ENCODE assay signal across 1 cellular context in the genomic region with DNA sequence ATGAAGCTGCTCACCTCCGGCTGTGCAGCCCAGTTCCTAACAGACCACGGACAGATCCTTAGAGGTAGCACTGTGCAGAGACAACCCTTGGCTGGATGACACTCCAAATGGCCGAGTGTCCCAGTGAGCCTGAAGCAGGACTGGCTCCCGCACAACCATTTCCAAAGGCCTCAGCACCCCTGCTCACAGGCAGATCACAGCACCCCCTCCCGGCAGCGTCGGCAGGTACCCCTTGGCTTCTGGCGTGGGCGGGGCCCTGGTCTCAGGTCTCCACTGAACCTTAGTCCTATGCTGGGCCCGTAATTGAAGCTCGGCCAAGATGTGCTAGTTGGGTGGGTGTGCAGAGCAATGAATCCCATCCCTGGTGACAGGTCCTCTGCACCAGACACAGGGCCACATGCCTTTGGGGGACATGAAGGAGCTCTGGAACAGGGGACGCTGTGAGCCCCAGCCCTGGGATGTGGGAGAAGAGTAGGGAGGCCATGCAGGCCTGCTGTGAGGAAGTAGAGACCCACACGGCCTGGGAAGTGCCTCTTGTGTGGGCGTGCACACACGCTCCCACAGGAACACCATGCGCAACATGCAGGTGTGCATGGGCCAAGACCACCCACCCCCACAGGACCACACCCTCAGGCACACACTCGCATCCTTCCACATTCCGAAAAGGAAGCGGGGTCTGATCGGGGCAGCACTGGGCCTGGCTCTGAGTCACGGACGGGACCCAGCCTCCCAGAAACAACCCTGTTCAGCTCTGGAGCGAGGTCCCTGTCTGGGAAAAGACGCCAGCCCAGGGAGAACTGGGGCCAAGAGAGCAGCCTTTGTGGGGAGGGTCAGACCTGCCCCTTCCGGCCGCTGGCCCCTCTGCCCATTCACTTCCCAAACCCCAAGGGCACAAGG.
TF ChIP-seq lines count a peak whose summit lies in the region.

No MANE protein-coding gene starts in this region.

TF ChIP-seq in GM12878, 131 proteins besides CTCF, POLR2A, EP300 and RAD21 (continues in another document):
- TF ChIP-seq CBFB (IDR thresholded peaks at IDR 0.05; ENCODE audit: low read depth): no peak; the same call in 1 of the 2 replicates
- TF ChIP-seq, protein P1, sequence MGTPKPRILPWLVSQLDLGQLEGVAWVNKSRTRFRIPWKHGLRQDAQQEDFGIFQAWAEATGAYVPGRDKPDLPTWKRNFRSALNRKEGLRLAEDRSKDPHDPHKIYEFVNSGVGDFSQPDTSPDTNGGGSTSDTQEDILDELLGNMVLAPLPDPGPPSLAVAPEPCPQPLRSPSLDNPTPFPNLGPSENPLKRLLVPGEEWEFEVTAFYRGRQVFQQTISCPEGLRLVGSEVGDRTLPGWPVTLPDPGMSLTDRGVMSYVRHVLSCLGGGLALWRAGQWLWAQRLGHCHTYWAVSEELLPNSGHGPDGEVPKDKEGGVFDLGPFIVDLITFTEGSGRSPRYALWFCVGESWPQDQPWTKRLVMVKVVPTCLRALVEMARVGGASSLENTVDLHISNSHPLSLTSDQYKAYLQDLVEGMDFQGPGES (IDR thresholded peaks at IDR 0.05): no peak
- TF ChIP-seq RB1 (IDR thresholded peaks at IDR 0.05; ENCODE audit: borderline replicate concordance): no peak
- no peak for TF ChIP-seq SRF (IDR thresholded peaks at IDR 0.05; ENCODE audit: low read depth in 2 of 2, low read length in 2 of 2)
- no peak for TF ChIP-seq RAD51 (IDR thresholded peaks at IDR 0.05)
- TF ChIP-seq, protein P2, sequence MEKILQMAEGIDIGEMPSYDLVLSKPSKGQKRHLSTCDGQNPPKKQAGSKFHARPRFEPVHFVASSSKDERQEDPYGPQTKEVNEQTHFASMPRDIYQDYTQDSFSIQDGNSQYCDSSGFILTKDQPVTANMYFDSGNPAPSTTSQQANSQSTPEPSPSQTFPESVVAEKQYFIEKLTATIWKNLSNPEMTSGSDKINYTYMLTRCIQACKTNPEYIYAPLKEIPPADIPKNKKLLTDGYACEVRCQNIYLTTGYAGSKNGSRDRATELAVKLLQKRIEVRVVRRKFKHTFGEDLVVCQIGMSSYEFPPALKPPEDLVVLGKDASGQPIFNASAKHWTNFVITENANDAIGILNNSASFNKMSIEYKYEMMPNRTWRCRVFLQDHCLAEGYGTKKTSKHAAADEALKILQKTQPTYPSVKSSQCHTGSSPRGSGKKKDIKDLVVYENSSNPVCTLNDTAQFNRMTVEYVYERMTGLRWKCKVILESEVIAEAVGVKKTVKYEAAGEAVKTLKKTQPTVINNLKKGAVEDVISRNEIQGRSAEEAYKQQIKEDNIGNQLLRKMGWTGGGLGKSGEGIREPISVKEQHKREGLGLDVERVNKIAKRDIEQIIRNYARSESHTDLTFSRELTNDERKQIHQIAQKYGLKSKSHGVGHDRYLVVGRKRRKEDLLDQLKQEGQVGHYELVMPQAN (conservative IDR thresholded peaks at IDR 0.05): peak; percentile 45
- TF ChIP-seq NFIC (IDR thresholded peaks at IDR 0.05; ENCODE audit: low read depth, low read length): no peak
- peak; percentile 39; the same call in 1 of the 2 replicates for TF ChIP-seq BRCA1 (IDR thresholded peaks at IDR 0.05; ENCODE audit: low read depth, low read length)
- TF ChIP-seq YY1 (IDR thresholded peaks at IDR 0.05; ENCODE audit: low read depth, low read length): peak; percentile 51; the same call in 1 of the 2 replicates
- TF ChIP-seq, protein P3, sequence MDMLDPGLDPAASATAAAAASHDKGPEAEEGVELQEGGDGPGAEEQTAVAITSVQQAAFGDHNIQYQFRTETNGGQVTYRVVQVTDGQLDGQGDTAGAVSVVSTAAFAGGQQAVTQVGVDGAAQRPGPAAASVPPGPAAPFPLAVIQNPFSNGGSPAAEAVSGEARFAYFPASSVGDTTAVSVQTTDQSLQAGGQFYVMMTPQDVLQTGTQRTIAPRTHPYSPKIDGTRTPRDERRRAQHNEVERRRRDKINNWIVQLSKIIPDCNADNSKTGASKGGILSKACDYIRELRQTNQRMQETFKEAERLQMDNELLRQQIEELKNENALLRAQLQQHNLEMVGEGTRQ (IDR thresholded peaks at IDR 0.05; ENCODE audit: borderline replicate concordance, low read depth, low read length): no peak
- TF ChIP-seq BCL11A (IDR thresholded peaks at IDR 0.05; ENCODE audit: low read depth, low read length): peak; percentile 68
- TF ChIP-seq CBX5 (IDR thresholded peaks at IDR 0.05; ENCODE audit: low read depth): no peak
- TF ChIP-seq, protein P4, sequence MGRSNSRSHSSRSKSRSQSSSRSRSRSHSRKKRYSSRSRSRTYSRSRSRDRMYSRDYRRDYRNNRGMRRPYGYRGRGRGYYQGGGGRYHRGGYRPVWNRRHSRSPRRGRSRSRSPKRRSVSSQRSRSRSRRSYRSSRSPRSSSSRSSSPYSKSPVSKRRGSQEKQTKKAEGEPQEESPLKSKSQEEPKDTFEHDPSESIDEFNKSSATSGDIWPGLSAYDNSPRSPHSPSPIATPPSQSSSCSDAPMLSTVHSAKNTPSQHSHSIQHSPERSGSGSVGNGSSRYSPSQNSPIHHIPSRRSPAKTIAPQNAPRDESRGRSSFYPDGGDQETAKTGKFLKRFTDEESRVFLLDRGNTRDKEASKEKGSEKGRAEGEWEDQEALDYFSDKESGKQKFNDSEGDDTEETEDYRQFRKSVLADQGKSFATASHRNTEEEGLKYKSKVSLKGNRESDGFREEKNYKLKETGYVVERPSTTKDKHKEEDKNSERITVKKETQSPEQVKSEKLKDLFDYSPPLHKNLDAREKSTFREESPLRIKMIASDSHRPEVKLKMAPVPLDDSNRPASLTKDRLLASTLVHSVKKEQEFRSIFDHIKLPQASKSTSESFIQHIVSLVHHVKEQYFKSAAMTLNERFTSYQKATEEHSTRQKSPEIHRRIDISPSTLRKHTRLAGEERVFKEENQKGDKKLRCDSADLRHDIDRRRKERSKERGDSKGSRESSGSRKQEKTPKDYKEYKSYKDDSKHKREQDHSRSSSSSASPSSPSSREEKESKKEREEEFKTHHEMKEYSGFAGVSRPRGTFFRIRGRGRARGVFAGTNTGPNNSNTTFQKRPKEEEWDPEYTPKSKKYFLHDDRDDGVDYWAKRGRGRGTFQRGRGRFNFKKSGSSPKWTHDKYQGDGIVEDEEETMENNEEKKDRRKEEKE (IDR thresholded peaks at IDR 0.05): peak; percentile 43
- TF ChIP-seq SIX5 (IDR thresholded peaks at IDR 0.05; ENCODE audit: low read depth, low read length, severe bottlenecking): no peak
- TF ChIP-seq, protein P5, sequence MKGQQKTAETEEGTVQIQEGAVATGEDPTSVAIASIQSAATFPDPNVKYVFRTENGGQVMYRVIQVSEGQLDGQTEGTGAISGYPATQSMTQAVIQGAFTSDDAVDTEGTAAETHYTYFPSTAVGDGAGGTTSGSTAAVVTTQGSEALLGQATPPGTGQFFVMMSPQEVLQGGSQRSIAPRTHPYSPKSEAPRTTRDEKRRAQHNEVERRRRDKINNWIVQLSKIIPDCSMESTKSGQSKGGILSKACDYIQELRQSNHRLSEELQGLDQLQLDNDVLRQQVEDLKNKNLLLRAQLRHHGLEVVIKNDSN (IDR thresholded peaks at IDR 0.05; ENCODE audit: borderline replicate concordance, extremely low read length, insufficient read depth, low read depth, low read length): no peak
- no peak for TF ChIP-seq TCF7 (IDR thresholded peaks at IDR 0.05; ENCODE audit: borderline replicate concordance)
- peak; percentile 28 for TF ChIP-seq HDAC6 (IDR thresholded peaks at IDR 0.05; ENCODE audit: unreplicated experiment)
- peak; percentile 58; the same call in 1 of the 2 replicates for TF ChIP-seq MXI1 (IDR thresholded peaks at IDR 0.05; ENCODE audit: low read depth, low read length)
- no peak for TF ChIP-seq FOXK2 (IDR thresholded peaks at IDR 0.05)
- TF ChIP-seq CBX3 (IDR thresholded peaks at IDR 0.05; ENCODE audit: borderline replicate concordance, low read depth): no peak
- peak; percentile 92 for TF ChIP-seq ZBED1 (IDR thresholded peaks at IDR 0.05; ENCODE audit: borderline replicate concordance)
- no peak for TF ChIP-seq EZH2 (IDR thresholded peaks at IDR 0.05; ENCODE audit: borderline replicate concordance, control insufficient read depth, low read depth, low read length)
- no peak for TF ChIP-seq SUPT20H (IDR thresholded peaks at IDR 0.05; ENCODE audit: borderline replicate concordance, control insufficient read depth, low read depth, low read length)
- no peak for TF ChIP-seq FOXM1 (IDR thresholded peaks at IDR 0.05; ENCODE audit: low read depth, low read length)
- TF ChIP-seq RUNX3 (IDR thresholded peaks at IDR 0.05; ENCODE audit: low read length): no peak
- TF ChIP-seq, protein P6, sequence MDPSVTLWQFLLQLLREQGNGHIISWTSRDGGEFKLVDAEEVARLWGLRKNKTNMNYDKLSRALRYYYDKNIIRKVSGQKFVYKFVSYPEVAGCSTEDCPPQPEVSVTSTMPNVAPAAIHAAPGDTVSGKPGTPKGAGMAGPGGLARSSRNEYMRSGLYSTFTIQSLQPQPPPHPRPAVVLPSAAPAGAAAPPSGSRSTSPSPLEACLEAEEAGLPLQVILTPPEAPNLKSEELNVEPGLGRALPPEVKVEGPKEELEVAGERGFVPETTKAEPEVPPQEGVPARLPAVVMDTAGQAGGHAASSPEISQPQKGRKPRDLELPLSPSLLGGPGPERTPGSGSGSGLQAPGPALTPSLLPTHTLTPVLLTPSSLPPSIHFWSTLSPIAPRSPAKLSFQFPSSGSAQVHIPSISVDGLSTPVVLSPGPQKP (IDR thresholded peaks at IDR 0.05; ENCODE audit: low read depth, low read length): no peak
- no peak for TF ChIP-seq YBX1 (IDR thresholded peaks at IDR 0.05)
- peak in 1 of 2 experiments; percentile 94; a peak in 2 of 3 replicates for TF ChIP-seq EGR1 (IDR thresholded peaks at IDR 0.05; ENCODE audit: borderline replicate concordance in 1 of 2, low read depth in 2 of 2, low read length in 2 of 2)
- no peak for TF ChIP-seq JUNB (IDR thresholded peaks at IDR 0.05)
- no peak for TF ChIP-seq STAT3 (IDR thresholded peaks at IDR 0.05; ENCODE audit: low read depth, low read length)
- TF ChIP-seq, protein P7, sequence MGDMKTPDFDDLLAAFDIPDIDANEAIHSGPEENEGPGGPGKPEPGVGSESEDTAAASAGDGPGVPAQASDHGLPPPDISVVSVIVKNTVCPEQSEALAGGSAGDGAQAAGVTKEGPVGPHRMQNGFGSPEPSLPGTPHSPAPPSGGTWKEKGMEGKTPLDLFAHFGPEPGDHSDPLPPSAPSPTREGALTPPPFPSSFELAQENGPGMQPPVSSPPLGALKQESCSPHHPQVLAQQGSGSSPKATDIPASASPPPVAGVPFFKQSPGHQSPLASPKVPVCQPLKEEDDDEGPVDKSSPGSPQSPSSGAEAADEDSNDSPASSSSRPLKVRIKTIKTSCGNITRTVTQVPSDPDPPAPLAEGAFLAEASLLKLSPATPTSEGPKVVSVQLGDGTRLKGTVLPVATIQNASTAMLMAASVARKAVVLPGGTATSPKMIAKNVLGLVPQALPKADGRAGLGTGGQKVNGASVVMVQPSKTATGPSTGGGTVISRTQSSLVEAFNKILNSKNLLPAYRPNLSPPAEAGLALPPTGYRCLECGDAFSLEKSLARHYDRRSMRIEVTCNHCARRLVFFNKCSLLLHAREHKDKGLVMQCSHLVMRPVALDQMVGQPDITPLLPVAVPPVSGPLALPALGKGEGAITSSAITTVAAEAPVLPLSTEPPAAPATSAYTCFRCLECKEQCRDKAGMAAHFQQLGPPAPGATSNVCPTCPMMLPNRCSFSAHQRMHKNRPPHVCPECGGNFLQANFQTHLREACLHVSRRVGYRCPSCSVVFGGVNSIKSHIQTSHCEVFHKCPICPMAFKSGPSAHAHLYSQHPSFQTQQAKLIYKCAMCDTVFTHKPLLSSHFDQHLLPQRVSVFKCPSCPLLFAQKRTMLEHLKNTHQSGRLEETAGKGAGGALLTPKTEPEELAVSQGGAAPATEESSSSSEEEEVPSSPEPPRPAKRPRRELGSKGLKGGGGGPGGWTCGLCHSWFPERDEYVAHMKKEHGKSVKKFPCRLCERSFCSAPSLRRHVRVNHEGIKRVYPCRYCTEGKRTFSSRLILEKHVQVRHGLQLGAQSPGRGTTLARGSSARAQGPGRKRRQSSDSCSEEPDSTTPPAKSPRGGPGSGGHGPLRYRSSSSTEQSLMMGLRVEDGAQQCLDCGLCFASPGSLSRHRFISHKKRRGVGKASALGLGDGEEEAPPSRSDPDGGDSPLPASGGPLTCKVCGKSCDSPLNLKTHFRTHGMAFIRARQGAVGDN (IDR thresholded peaks at IDR 0.05): peak; percentile 53
- no peak for TF ChIP-seq ZNF622 (IDR thresholded peaks at IDR 0.05)
- TF ChIP-seq, protein P8, sequence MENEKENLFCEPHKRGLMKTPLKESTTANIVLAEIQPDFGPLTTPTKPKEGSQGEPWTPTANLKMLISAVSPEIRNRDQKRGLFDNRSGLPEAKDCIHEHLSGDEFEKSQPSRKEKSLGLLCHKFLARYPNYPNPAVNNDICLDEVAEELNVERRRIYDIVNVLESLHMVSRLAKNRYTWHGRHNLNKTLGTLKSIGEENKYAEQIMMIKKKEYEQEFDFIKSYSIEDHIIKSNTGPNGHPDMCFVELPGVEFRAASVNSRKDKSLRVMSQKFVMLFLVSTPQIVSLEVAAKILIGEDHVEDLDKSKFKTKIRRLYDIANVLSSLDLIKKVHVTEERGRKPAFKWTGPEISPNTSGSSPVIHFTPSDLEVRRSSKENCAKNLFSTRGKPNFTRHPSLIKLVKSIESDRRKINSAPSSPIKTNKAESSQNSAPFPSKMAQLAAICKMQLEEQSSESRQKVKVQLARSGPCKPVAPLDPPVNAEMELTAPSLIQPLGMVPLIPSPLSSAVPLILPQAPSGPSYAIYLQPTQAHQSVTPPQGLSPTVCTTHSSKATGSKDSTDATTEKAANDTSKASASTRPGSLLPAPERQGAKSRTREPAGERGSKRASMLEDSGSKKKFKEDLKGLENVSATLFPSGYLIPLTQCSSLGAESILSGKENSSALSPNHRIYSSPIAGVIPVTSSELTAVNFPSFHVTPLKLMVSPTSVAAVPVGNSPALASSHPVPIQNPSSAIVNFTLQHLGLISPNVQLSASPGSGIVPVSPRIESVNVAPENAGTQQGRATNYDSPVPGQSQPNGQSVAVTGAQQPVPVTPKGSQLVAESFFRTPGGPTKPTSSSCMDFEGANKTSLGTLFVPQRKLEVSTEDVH (IDR thresholded peaks at IDR 0.05; ENCODE audit: low read depth, partially characterized antibody): no peak
- TF ChIP-seq POLR2AphosphoS5 (IDR thresholded peaks at IDR 0.05; ENCODE audit: low read length): peak; percentile 85
- TF ChIP-seq POLR2AphosphoS2 (IDR thresholded peaks at IDR 0.05; ENCODE audit: low read depth, low read length): peak; percentile 97
- peak; percentile 43; the same call in 1 of the 2 replicates for TF ChIP-seq SMC3 (IDR thresholded peaks at IDR 0.05; ENCODE audit: borderline replicate concordance, low read length)
- TF ChIP-seq MEF2A (IDR thresholded peaks at IDR 0.05; ENCODE audit: insufficient read depth, low read depth, low read length): 0 out of 2 replicates have a peak, but pooled peaks have one; percentile 13
